In the genomic region with DNA sequence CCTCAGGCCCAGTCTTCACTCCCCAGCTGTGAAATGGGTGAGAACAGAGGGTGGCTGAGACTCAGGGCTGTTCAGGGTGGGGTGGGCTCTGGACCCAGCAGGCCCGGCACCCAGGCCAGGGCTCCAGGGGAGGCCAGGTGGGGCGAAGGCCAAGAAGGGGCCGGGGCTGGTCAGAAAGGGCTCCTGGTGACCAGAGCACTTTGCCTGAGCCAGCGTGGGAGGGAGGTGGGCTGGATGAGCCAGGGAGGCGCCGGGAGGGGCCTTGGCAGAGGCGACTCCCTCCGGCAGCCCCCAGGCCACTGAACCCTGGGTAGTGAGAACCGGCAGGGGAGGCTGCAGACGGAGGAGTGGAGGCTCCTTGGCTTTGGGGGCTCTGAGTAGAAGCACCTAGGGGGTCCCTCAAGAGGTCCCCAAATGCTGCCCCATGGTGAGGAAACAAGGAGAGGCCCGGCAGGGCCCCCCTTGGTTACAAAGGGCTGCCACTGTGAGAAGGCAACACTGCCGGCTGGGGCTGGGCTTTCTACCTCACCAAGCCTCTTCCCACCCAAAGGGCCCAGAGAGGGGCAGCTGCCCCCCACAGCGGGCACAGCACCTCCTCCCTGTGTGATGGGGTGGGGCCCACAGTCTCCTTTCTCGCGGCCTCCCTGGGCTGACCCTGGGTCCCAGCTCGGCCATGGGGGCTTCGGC, we compare ENCODE assay signal across 1 cellular context.
A peak's percentile ranks its signal among the peaks of the same experiment; 100 is the strongest.
TF ChIP-seq lines count a peak whose summit lies in the region.

No MANE protein-coding gene starts in this region.

TF ChIP-seq in HepG2, 621 proteins besides CTCF, POLR2A, EP300 and RAD21:
- no peak for TF ChIP-seq POLR2AphosphoS5 (IDR thresholded peaks at IDR 0.05; ENCODE audit: low read depth, low read length)
- TF ChIP-seq ZNF768 (CRISPR knock-in tag; IDR thresholded peaks at IDR 0.05): peak; percentile 76; the same call in 1 of the 2 replicates
